Comparison of ENCODE assay signal across 8 cellular contexts in the genomic region with DNA sequence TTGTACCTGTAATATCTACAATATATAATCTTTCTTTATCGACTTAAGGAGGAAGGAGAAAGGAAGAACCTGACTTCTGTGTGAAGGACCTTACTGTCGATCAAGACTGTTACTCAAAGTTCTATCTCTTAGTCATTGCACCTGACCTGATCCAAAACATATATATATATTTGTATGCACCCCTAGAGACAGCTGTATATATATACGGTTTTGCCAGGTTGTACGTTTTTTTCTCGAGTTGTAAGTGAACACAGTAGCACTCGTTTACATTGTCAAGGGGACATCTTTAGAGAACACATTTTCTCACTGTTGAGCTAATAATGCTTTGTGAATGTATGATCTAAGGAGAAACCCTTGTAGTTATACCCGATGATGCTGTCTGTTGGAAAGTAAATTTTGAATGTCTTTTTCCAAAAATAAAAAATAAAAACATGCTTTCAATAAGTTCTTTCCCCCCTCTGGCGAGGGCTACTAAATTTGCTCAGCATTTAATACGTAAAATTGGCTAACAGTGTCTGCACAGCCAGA. TPM values are rescaled to one million over a fixed set of nuclear protein-coding genes. Genes with fewer than 3 reads are reported as not detected.
DNase-seq lines count a peak whose midpoint lies in the region; ATAC-seq and TF ChIP-seq lines count a peak whose summit lies in the region.

No MANE protein-coding gene starts in this region.

- peaks cover 16% of the 10 kb centered on the region for H3K36me3 Mint-ChIP-seq in CD4-positive, alpha-beta T cell (ENCODE audit: low read depth)
- H3K36me3 Mint-ChIP-seq in activated naive CD4-positive, alpha-beta T cell treated with anti-CD3 and anti-CD28 coated beads, Interleukin-2, amount 50 U/mL, for 72 hours: peaks cover 9% of the 10 kb centered on the region in 2 donors
- peaks cover 6% of the 10 kb centered on the region for H3K36me3 Mint-ChIP-seq in type B pancreatic cell

- no peaks in the 10 kb centered on the region for H3K9me3 ChIP-seq in CD4-positive, alpha-beta T cell (ENCODE audit: control insufficient read depth, low read length)
- H3K9me3 ChIP-seq in left lung: no peaks in the 10 kb centered on the region

- no peaks in the 10 kb centered on the region for H3K27me3 Mint-ChIP-seq in CD4-positive, alpha-beta T cell
- H3K27me3 Mint-ChIP-seq in type B pancreatic cell: no peaks in the 10 kb centered on the region

- peaks cover 0 to 13% of the 10 kb centered on the region in 2 donors for H3K36me3 ChIP-seq in left lung

- CTCF ChIA-PET in CD4-positive, alpha-beta T cell (lab: Charles Lee): interaction anchor here (1.1 to 3.0 kb wide), 3 partner anchors 62 to 133 kb away, joined by 3 to 12 read pairs (median 6); a partner anchor contains a TSS

- DNase-seq in CD4-positive, alpha-beta T cell: no peak
- no peak for DNase-seq in activated naive CD4-positive, alpha-beta T cell treated with anti-CD3 and anti-CD28 coated beads, Interleukin-2, amount 50 U/mL, for 72 hours (ENCODE audit: low spot score in 2 of 2)
- DNase-seq in left lung (no peak), type B pancreatic cell (ENCODE audit: extremely low spot score, unreplicated experiment) (no peak)
- no peak for DNase-seq in stimulated activated CD4-positive, alpha-beta T cell treated with anti-CD3 and anti-CD28 coated beads, Interleukin-4, amount 100 ng/mL, for 24 hours

- H3K4me3 Mint-ChIP-seq in CD4-positive, alpha-beta T cell: peak overlapping the region; percentile 93
- H3K4me3 Mint-ChIP-seq in type B pancreatic cell: peak overlapping the region; percentile 99

- POLR2A ChIA-PET in CD4-positive, alpha-beta T cell (lab: Charles Lee): interaction anchor here (0.5 to 4.0 kb wide), 11 partner anchors 27 to 1477 kb away, joined by 3 to 74 read pairs (median 3); a partner anchor contains a TSS

- H3K27ac Mint-ChIP-seq in CD4-positive, alpha-beta T cell: peak overlapping the region; percentile 95
- H3K27ac Mint-ChIP-seq in activated naive CD4-positive, alpha-beta T cell treated with anti-CD3 and anti-CD28 coated beads, Interleukin-2, amount 50 U/mL, for 72 hours: peak overlapping the region; percentile 92 to 95
- peak overlapping the region; percentile 89 for H3K27ac Mint-ChIP-seq in type B pancreatic cell

- H3K4me3 ChIP-seq in left lung: peak overlapping the region; percentile 67 to 69

- H3K9me3 Mint-ChIP-seq in CD4-positive, alpha-beta T cell: no peaks in the 10 kb centered on the region
- H3K9me3 Mint-ChIP-seq in activated naive CD4-positive, alpha-beta T cell treated with anti-CD3 and anti-CD28 coated beads, Interleukin-2, amount 50 U/mL, for 72 hours: no peaks in the 10 kb centered on the region
- no peaks in the 10 kb centered on the region for H3K9me3 Mint-ChIP-seq in type B pancreatic cell

- peaks cover 47% of the 10 kb centered on the region for H3K4me1 Mint-ChIP-seq in CD4-positive, alpha-beta T cell (ENCODE audit: low read depth)
- peaks cover 17% of the 10 kb centered on the region for H3K4me1 Mint-ChIP-seq in type B pancreatic cell (ENCODE audit: unreplicated experiment)

- H3K27me3 ChIP-seq in CD4-positive, alpha-beta T cell (ENCODE audit: control insufficient read depth, insufficient read depth, low read length): no peaks in the 10 kb centered on the region
- H3K27me3 ChIP-seq in left lung: no peaks in the 10 kb centered on the region

- H3K27ac ChIP-seq in CD4-positive, alpha-beta T cell (ENCODE audit: low read depth, low read length): peak overlapping the region; percentile 22
- H3K27ac ChIP-seq in left lung: peak overlapping the region; percentile 79 to 86

- peak; percentile 15 for ATAC-seq in CD4-positive, alpha-beta T cell (ENCODE audit: poor library complexity)
- ATAC-seq in HG03025 (IDR thresholded peaks at IDR 0.05; ENCODE audit: low FRiP score, unreplicated experiment): peak; percentile 6
- ATAC-seq in activated naive CD4-positive, alpha-beta T cell treated with anti-CD3 and anti-CD28 coated beads, Interleukin-2, amount 50 U/mL, for 72 hours: no peak
- ATAC-seq in left lung: no peak
- ATAC-seq in GM21390 (IDR thresholded peaks at IDR 0.05; ENCODE audit: unreplicated experiment): no peak
- ATAC-seq in HG03378 (IDR thresholded peaks at IDR 0.05; ENCODE audit: unreplicated experiment): no peak

- intact Hi-C loops in CD4-positive, alpha-beta T cell (cut with DNase I, micrococcal nuclease): loop anchor here (2.0 to 10.0 kb wide), 4 partner anchors 63 to 388 kb away; a partner anchor contains a TSS
- intact Hi-C loops in left lung (cut with DNase I): no loop called here

- H3K4me1 ChIP-seq in left lung: peaks cover 11 to 40% of the 10 kb centered on the region in 2 donors

- TF ChIP-seq CTCF in CD4-positive, alpha-beta T cell (IDR thresholded peaks at IDR 0.05): no peak
- TF ChIP-seq CTCF in left lung (IDR thresholded peaks at IDR 0.05): no peak
- no peak for TF ChIP-seq CTCF in type B pancreatic cell (conservative IDR thresholded peaks at IDR 0.05)

RNA-seq across cellular contexts. Expression of a gene that starts 0.5 kb away (rescaled TPM):
- 1 to 10 TPM; 3.5 to 6.1 TPM for total RNA-seq in CD4-positive, alpha-beta T cell
- total RNA-seq in activated naive CD4-positive, alpha-beta T cell treated with anti-CD3 and anti-CD28 coated beads, Interleukin-2, amount 50 U/mL, for 72 hours: 1 to 10 TPM; 5.3 to 9.4 TPM
- 10 to 100 TPM in 1 of 2 donors, 1 to 10 TPM in 1; 6.3 to 12.3 TPM for total RNA-seq in left lung
- total RNA-seq in type B pancreatic cell (ENCODE audit: low replicate concordance): 10.1 and 10.7 TPM in 2 replicates

RNA-seq across cellular contexts. Expression of a gene that starts 58.7 kb away (rescaled TPM):
- 10 to 100 TPM; 37.2 to 38.7 TPM for total RNA-seq in CD4-positive, alpha-beta T cell
- 100 to 1,000 TPM; 156 to 159 TPM for total RNA-seq in activated naive CD4-positive, alpha-beta T cell treated with anti-CD3 and anti-CD28 coated beads, Interleukin-2, amount 50 U/mL, for 72 hours
- 10 to 100 TPM; 28.3 to 38.9 TPM for total RNA-seq in left lung
- total RNA-seq in type B pancreatic cell (ENCODE audit: low replicate concordance): 48.7 and 80.2 TPM in 2 replicates

Comparison
In these comparisons a context has a peak if more than half of its experiments do, and no peak if none do; other contexts are left out.
1. ATAC-seq: peak in CD4-positive, alpha-beta T cell (single experiment) and HG03025 (single experiment); none in activated naive CD4-positive, alpha-beta T cell treated with anti-CD3 and anti-CD28 coated beads, Interleukin-2, amount 50 U/mL, for 72 hours (0 of 2), left lung (single experiment), GM21390 (single experiment) and HG03378 (single experiment).
2. intact Hi-C loops: an anchor here in CD4-positive, alpha-beta T cell (2.0 to 10.0 kb wide); none called in left lung.
3. Peak in every context shown above with its lines, with median percentiles within 50 percentile points of each other: H3K27ac Mint-ChIP-seq.